In genomic region chr1:197994907-197995407, GRCh38 we compare ENCODE assay signal across 1 cellular context.
TF ChIP-seq lines count a peak whose summit lies in the region.

No MANE protein-coding gene starts in this region.

TF ChIP-seq in K562, 482 proteins besides CTCF, POLR2A, EP300 and RAD21 (continued from another document):
- TF ChIP-seq ATF3 (IDR thresholded peaks at IDR 0.05) (peak; percentile 81), ATF3 (CRISPR knock-in tag; conservative IDR thresholded peaks at IDR 0.05) (no peak), ZNF24 (IDR thresholded peaks at IDR 0.05) (0 out of 2 replicates have a peak, but pooled peaks have one; percentile 41), NR3C1 (CRISPR knock-in tag; IDR thresholded peaks at IDR 0.05) (no peak), ZEB2 (IDR thresholded peaks at IDR 0.05) (peak; percentile 83), ZNF77 (CRISPR knock-in tag; IDR thresholded peaks at IDR 0.05) (no peak), ARID4B (CRISPR knock-in tag; IDR thresholded peaks at IDR 0.05) (no peak), ATF7 (IDR thresholded peaks at IDR 0.05) (peak; percentile 67), ARNT (IDR thresholded peaks at IDR 0.05) (peak in 1 of 2 experiments; percentile 13; a peak in 1 of 4 replicates), GABPA (tag; conservative IDR thresholded peaks at IDR 0.05; ENCODE audit: low read depth) (0 out of 2 replicates have a peak, but pooled peaks have one; percentile 15), KDM1A (IDR thresholded peaks at IDR 0.05) (no peak), CEBPB (tag; IDR thresholded peaks at IDR 0.05) (peak; percentile 89), BDP1 (IDR thresholded peaks at IDR 0.05; ENCODE audit: insufficient read depth, insufficient read length) (no peak), SMC3 (conservative IDR thresholded peaks at IDR 0.05; ENCODE audit: insufficient read depth, low read depth, low read length) (no peak), ZNF316 (IDR thresholded peaks at IDR 0.05) (peak; percentile 82), ARID1B (IDR thresholded peaks at IDR 0.05) (peak; percentile 30; the same call in 1 of the 2 replicates), ZNF395 (CRISPR knock-in tag; IDR thresholded peaks at IDR 0.05) (0 out of 2 replicates have a peak, but pooled peaks have one; percentile 27), CEBPG (CRISPR knock-in tag; IDR thresholded peaks at IDR 0.05) (peak; percentile 89), CEBPG (tag; conservative IDR thresholded peaks at IDR 0.05 in 1 of 2, IDR thresholded peaks at IDR 0.05 in 1 of 2) (peak; percentile 92 to 94), SMAD3 (CRISPR knock-in tag; conservative IDR thresholded peaks at IDR 0.05) (0 out of 2 replicates have a peak, but pooled peaks have one; percentile 21), HCFC1 (IDR thresholded peaks at IDR 0.05; ENCODE audit: low read depth, low read length) (no peak), CTBP1 (IDR thresholded peaks at IDR 0.05; ENCODE audit: borderline replicate concordance) (peak; percentile 26; the same call in 1 of the 2 replicates), TBL1XR1 (IDR thresholded peaks at IDR 0.05; ENCODE audit: low read length in 2 of 2) (0 out of 4 replicates have a peak, but pooled peaks of 1 of the 2 experiments have one; percentile 14), CXXC5 (CRISPR knock-in tag; IDR thresholded peaks at IDR 0.05) (peak; percentile 66), ATF4 (CRISPR knock-in tag; IDR thresholded peaks at IDR 0.05) (peak; percentile 86), ZNF197 (CRISPR knock-in tag; IDR thresholded peaks at IDR 0.05; ENCODE audit: low read depth) (peak; percentile 76), HSF4 (CRISPR knock-in tag; IDR thresholded peaks at IDR 0.05; ENCODE audit: borderline replicate concordance) (no peak), FOXK2 (conservative IDR thresholded peaks at IDR 0.05 in 1 of 2, IDR thresholded peaks at IDR 0.05 in 1 of 2; ENCODE audit: low read depth in 2 of 2) (0 out of 4 replicates have a peak, but pooled peaks of 1 of the 2 experiments have one; percentile 8), MAFF (IDR thresholded peaks at IDR 0.05; ENCODE audit: low read length) (no peak), SMARCA4 (IDR thresholded peaks at IDR 0.05) (peak; percentile 62; the same call in 1 of the 2 replicates), NBN (IDR thresholded peaks at IDR 0.05; ENCODE audit: low read depth) (peak; percentile 87), HLTF (IDR thresholded peaks at IDR 0.05) (0 out of 2 replicates have a peak, but pooled peaks have one; percentile 56), TRIM24 (IDR thresholded peaks at IDR 0.05) (peak; percentile 94 to 96; a peak in 3 of 4 replicates), MTA1 (IDR thresholded peaks at IDR 0.05; ENCODE audit: borderline replicate concordance) (0 out of 2 replicates have a peak, but pooled peaks have one; percentile 40), SOX6 (IDR thresholded peaks at IDR 0.05) (peak; percentile 53; the same call in 1 of the 2 replicates), TRIM28 (IDR thresholded peaks at IDR 0.05) (peak; percentile 36; the same call in 1 of the 2 replicates), PML (IDR thresholded peaks at IDR 0.05; ENCODE audit: low read length) (no peak), HDAC2 (IDR thresholded peaks at IDR 0.05) (0 out of 2 replicates have a peak, but pooled peaks have one; percentile 21), ETV1 (tag; conservative IDR thresholded peaks at IDR 0.05; ENCODE audit: low read depth) (peak; percentile 55), GTF2E2 (tag; IDR thresholded peaks at IDR 0.05) (0 out of 2 replicates have a peak, but pooled peaks have one; percentile 35), ESRRA (IDR thresholded peaks at IDR 0.05; ENCODE audit: borderline replicate concordance, low read depth) (peak; percentile 31; the same call in 1 of the 2 replicates)
- TF ChIP-seq, protein P1, sequence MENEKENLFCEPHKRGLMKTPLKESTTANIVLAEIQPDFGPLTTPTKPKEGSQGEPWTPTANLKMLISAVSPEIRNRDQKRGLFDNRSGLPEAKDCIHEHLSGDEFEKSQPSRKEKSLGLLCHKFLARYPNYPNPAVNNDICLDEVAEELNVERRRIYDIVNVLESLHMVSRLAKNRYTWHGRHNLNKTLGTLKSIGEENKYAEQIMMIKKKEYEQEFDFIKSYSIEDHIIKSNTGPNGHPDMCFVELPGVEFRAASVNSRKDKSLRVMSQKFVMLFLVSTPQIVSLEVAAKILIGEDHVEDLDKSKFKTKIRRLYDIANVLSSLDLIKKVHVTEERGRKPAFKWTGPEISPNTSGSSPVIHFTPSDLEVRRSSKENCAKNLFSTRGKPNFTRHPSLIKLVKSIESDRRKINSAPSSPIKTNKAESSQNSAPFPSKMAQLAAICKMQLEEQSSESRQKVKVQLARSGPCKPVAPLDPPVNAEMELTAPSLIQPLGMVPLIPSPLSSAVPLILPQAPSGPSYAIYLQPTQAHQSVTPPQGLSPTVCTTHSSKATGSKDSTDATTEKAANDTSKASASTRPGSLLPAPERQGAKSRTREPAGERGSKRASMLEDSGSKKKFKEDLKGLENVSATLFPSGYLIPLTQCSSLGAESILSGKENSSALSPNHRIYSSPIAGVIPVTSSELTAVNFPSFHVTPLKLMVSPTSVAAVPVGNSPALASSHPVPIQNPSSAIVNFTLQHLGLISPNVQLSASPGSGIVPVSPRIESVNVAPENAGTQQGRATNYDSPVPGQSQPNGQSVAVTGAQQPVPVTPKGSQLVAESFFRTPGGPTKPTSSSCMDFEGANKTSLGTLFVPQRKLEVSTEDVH (IDR thresholded peaks at IDR 0.05; ENCODE audit: low read depth, partially characterized antibody) = peak; percentile 12
- TF ChIP-seq, protein P2, sequence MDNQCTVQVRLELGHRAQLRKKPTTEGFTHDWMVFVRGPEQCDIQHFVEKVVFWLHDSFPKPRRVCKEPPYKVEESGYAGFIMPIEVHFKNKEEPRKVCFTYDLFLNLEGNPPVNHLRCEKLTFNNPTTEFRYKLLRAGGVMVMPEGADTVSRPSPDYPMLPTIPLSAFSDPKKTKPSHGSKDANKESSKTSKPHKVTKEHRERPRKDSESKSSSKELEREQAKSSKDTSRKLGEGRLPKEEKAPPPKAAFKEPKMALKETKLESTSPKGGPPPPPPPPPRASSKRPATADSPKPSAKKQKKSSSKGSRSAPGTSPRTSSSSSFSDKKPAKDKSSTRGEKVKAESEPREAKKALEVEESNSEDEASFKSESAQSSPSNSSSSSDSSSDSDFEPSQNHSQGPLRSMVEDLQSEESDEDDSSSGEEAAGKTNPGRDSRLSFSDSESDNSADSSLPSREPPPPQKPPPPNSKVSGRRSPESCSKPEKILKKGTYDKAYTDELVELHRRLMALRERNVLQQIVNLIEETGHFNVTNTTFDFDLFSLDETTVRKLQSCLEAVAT (IDR thresholded peaks at IDR 0.05) = peak; percentile 11 to 42; a peak in 1 of 4 replicates
- TF ChIP-seq, protein P3, sequence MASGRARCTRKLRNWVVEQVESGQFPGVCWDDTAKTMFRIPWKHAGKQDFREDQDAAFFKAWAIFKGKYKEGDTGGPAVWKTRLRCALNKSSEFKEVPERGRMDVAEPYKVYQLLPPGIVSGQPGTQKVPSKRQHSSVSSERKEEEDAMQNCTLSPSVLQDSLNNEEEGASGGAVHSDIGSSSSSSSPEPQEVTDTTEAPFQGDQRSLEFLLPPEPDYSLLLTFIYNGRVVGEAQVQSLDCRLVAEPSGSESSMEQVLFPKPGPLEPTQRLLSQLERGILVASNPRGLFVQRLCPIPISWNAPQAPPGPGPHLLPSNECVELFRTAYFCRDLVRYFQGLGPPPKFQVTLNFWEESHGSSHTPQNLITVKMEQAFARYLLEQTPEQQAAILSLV (tag; IDR thresholded peaks at IDR 0.05) = 0 out of 2 replicates have a peak, but pooled peaks have one; percentile 74
- TF ChIP-seq, protein P4, sequence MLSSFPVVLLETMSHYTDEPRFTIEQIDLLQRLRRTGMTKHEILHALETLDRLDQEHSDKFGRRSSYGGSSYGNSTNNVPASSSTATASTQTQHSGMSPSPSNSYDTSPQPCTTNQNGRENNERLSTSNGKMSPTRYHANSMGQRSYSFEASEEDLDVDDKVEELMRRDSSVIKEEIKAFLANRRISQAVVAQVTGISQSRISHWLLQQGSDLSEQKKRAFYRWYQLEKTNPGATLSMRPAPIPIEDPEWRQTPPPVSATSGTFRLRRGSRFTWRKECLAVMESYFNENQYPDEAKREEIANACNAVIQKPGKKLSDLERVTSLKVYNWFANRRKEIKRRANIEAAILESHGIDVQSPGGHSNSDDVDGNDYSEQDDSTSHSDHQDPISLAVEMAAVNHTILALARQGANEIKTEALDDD (IDR thresholded peaks at IDR 0.05) = peak; percentile 87
- TF ChIP-seq, protein P5, sequence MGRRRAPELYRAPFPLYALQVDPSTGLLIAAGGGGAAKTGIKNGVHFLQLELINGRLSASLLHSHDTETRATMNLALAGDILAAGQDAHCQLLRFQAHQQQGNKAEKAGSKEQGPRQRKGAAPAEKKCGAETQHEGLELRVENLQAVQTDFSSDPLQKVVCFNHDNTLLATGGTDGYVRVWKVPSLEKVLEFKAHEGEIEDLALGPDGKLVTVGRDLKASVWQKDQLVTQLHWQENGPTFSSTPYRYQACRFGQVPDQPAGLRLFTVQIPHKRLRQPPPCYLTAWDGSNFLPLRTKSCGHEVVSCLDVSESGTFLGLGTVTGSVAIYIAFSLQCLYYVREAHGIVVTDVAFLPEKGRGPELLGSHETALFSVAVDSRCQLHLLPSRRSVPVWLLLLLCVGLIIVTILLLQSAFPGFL (CRISPR knock-in tag; IDR thresholded peaks at IDR 0.05) = no peak
TF ChIP-seq in K562: peak in this region for 38.
